ENCODE assay signal across 9 cellular contexts in genomic region chr5:61866930-61867329, GRCh38.
DNase-seq lines count a peak whose midpoint lies in the region; ATAC-seq and TF ChIP-seq lines count a peak whose summit lies in the region.
"Had no signal": no experiment of that assay in that cellular context is flagged by ENCODE, and none has a peak within 500 bp of the region (broad histone marks: within the 10 kb centered on the region; RNA-seq: fewer than 3 reads in every experiment).

No MANE protein-coding gene starts in this region.

- POLR2A ChIA-PET in OCI-LY7 (lab: Charles Lee) = no interaction called here

- H3K9me3 ChIP-seq in GM23248 (ENCODE audit: low read depth) (no peaks in the 10 kb centered on the region), OCI-LY7 (ENCODE audit: low read length) (no peaks in the 10 kb centered on the region)

- H3K27ac ChIP-seq in GM23248 (no peak overlapping the region), OCI-LY7 (ENCODE audit: low read depth, low read length, poor library complexity, severe bottlenecking) (no peak overlapping the region)

- intact Hi-C loops in left cardiac atrium (cut with DNase I) (no loop called here), OCI-LY7 (cut with micrococcal nuclease; ENCODE audit: unreplicated experiment) (no loop called here)

- H3K9me2 ChIP-seq in GM23248 (ENCODE audit: insufficient read depth) (no peaks in the 10 kb centered on the region), OCI-LY7 (ENCODE audit: insufficient read depth, low read length) (no peaks in the 10 kb centered on the region)

- H2AFZ ChIP-seq in GM23248 (no peak overlapping the region), OCI-LY7 (ENCODE audit: low read length) (no peak overlapping the region)

- H3K4me3 ChIP-seq in GM23248 (no peak overlapping the region), fibroblast of mammary gland (ENCODE audit: control insufficient read depth, low read depth, low read length) (no peak overlapping the region), OCI-LY7 (ENCODE audit: low read depth, low read length, poor library complexity, severe bottlenecking) (no peak overlapping the region)

- H3K9ac ChIP-seq in GM23248 = no peak overlapping the region

- TF ChIP-seq CTCF in GM10266 (IDR thresholded peaks at IDR 0.05; ENCODE audit: control insufficient read depth, insufficient read depth, low read depth, missing control alignments) (no peak), fibroblast of mammary gland (conservative IDR thresholded peaks at IDR 0.05; ENCODE audit: control insufficient read depth, insufficient read depth, low read depth, low read length) (no peak), OCI-LY7 (conservative IDR thresholded peaks at IDR 0.05; ENCODE audit: low read length) (no peak)

- no peak for ATAC-seq in left cardiac atrium

- H3K4me2 ChIP-seq in GM23248 (ENCODE audit: unreplicated experiment) (no peak overlapping the region), OCI-LY7 (ENCODE audit: low read length) (no peak overlapping the region)

- H3F3A ChIP-seq in GM23248 (ENCODE audit: insufficient read depth) = no peaks in the 10 kb centered on the region

- no TSS peak for BruUV-seq in OCI-LY7 (replicated peaks; lab: Mats Ljungman, UMichigan)

- DNase-seq in GM10266 (ENCODE audit: extremely low spot score) = peak; percentile 5
- DNase-seq in GM23248 = peak; percentile 66
- peak; percentile 6 for DNase-seq in KBM-7
- peak; percentile 85 for DNase-seq in fibroblast of mammary gland (ENCODE audit: low read depth)
- no peak for DNase-seq in dedifferentiated amniotic fluid mesenchymal stem cell (ENCODE audit: extremely low spot score)
- no peak for DNase-seq in left cardiac atrium
- no peak for DNase-seq in GDM1 (lab: John Stamatoyannopoulos, UW)
- DNase-seq in OCI-LY7 (ENCODE audit: low spot score) = no peak
- DNase-seq: nephron progenitor cell had no signal

- H4K20me1 ChIP-seq in GM23248 (ENCODE audit: insufficient read depth) (no peaks in the 10 kb centered on the region), OCI-LY7 (ENCODE audit: insufficient read depth, low read length) (no peaks in the 10 kb centered on the region)

- CTCF ChIA-PET in OCI-LY7 (lab: Charles Lee; ENCODE audit: unreplicated experiment) = no interaction called here

- 0% methylated on average over 3 of the region's 3 CpGs for WGBS in GM23248 (ENCODE audit: low coverage in 1 of 2, low lambda C conversion rate in 2 of 2, missing lambda C conversion rate in 2 of 2), 2 experiments

- H3K27me3 ChIP-seq in GM23248 (replicated peaks; ENCODE audit: insufficient read depth) = no peaks in the 10 kb centered on the region

- H3K36me3 ChIP-seq in GM23248 (ENCODE audit: low read depth) (no peaks in the 10 kb centered on the region), OCI-LY7 (ENCODE audit: insufficient read depth, low read length) (no peaks in the 10 kb centered on the region)

- in situ Hi-C loops in GM23248 (cut with MboI) (no loop called here), KBM-7 (cut with MboI; ENCODE audit: low pct_unique_long_range_greater_than_20kb, low sequenced_read_pairs) (no loop called here)

- H3K79me2 ChIP-seq in GM23248 (ENCODE audit: insufficient read depth) (no peaks in the 10 kb centered on the region), OCI-LY7 (ENCODE audit: insufficient read depth, low read depth, low read length) (no peaks in the 10 kb centered on the region)

- H3K4me1 ChIP-seq in GM23248 (ENCODE audit: insufficient read depth) = no peaks in the 10 kb centered on the region
- H3K4me1 ChIP-seq in OCI-LY7 (ENCODE audit: insufficient read depth, low read length, poor library complexity, severe bottlenecking) = no peaks in the 10 kb centered on the region

Comparison
In these comparisons a context has a peak if more than half of its experiments do, and no peak if none do; other contexts are left out.
1. DNase-seq: peak in GM10266 (single experiment), GM23248 (single experiment), KBM-7 (single experiment) and fibroblast of mammary gland (single experiment); none in dedifferentiated amniotic fluid mesenchymal stem cell (single experiment), left cardiac atrium (single experiment), GDM1 (single experiment) and OCI-LY7 (single experiment).